Comparison of ENCODE assay signal across 1 cellular context in the genomic region with DNA sequence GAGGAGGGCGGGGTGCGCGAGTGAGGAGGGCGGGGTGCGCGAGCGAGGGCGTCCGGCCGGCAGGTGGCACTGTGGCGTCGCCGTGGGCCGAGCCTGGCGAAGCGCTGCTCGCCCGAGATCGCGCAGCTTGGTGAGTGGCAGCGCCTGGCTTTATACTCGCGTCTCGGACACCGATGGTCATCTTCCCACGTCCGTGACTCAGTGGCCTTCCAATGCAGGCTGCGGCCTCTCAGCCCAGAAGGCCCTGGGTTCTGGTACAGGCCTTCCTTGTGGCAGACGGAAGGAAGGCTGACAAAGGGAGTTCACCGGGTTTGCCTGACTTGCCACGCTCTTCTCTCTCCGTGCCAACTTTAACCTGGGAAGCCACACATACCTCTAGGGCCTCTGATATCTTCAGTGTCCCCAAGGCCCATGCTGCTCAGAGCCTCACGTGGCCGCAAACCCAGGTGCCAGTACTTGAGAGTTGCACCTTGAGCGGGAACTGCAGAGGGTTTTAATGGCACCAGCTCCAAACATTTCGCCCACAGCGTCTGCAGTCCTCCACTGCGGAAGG.
TF ChIP-seq lines count a peak whose summit lies in the region.

No MANE protein-coding gene starts in this region.

TF ChIP-seq in HEK293, 187 proteins besides CTCF, POLR2A, EP300 and RAD21 (continued from another document):
- TF ChIP-seq, protein P1, sequence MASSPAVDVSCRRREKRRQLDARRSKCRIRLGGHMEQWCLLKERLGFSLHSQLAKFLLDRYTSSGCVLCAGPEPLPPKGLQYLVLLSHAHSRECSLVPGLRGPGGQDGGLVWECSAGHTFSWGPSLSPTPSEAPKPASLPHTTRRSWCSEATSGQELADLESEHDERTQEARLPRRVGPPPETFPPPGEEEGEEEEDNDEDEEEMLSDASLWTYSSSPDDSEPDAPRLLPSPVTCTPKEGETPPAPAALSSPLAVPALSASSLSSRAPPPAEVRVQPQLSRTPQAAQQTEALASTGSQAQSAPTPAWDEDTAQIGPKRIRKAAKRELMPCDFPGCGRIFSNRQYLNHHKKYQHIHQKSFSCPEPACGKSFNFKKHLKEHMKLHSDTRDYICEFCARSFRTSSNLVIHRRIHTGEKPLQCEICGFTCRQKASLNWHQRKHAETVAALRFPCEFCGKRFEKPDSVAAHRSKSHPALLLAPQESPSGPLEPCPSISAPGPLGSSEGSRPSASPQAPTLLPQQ (tag by site-specific recombination; IDR thresholded peaks at IDR 0.05) = no peak
- TF ChIP-seq OVOL3 (tag by site-specific recombination; IDR thresholded peaks at IDR 0.05) (no peak), ZNF341 (tag by site-specific recombination; IDR thresholded peaks at IDR 0.05; ENCODE audit: low read depth) (no peak), ZNF221 (tag by site-specific recombination; IDR thresholded peaks at IDR 0.05; ENCODE audit: borderline replicate concordance) (no peak), ZBTB20 (tag by site-specific recombination; IDR thresholded peaks at IDR 0.05) (no peak), ZNF23 (tag by site-specific recombination; IDR thresholded peaks at IDR 0.05; ENCODE audit: borderline replicate concordance) (no peak), ZNF24 (tag by site-specific recombination; IDR thresholded peaks at IDR 0.05) (no peak), PRDM1 (tag by site-specific recombination; IDR thresholded peaks at IDR 0.05) (no peak), ZNF837 (tag by site-specific recombination; IDR thresholded peaks at IDR 0.05) (no peak), ZNF404 (tag by site-specific recombination; IDR thresholded peaks at IDR 0.05) (no peak), SP3 (tag by site-specific recombination; IDR thresholded peaks at IDR 0.05) (0 out of 2 replicates have a peak, but pooled peaks have one; percentile 16), BCL11B (tag by site-specific recombination; IDR thresholded peaks at IDR 0.05; ENCODE audit: low read depth) (no peak), KLF1 (tag by site-specific recombination; IDR thresholded peaks at IDR 0.05) (peak; percentile 71), ZNF510 (tag by site-specific recombination; IDR thresholded peaks at IDR 0.05; ENCODE audit: insufficient replicate concordance) (no peak), ZNF792 (tag by site-specific recombination; IDR thresholded peaks at IDR 0.05) (no peak), ZNF114 (tag by site-specific recombination; IDR thresholded peaks at IDR 0.05) (no peak), MYNN (tag by site-specific recombination; IDR thresholded peaks at IDR 0.05; ENCODE audit: borderline replicate concordance) (no peak), GLIS1 (tag by site-specific recombination; IDR thresholded peaks at IDR 0.05) (no peak), ZNF302 (tag by site-specific recombination; IDR thresholded peaks at IDR 0.05; ENCODE audit: low read depth) (no peak), ZNF311 (tag by site-specific recombination; IDR thresholded peaks at IDR 0.05; ENCODE audit: borderline replicate concordance) (no peak), MZF1 (tag by site-specific recombination; IDR thresholded peaks at IDR 0.05; ENCODE audit: borderline replicate concordance) (no peak), ZNF501 (tag by site-specific recombination; IDR thresholded peaks at IDR 0.05) (no peak), ZNF677 (tag by site-specific recombination; IDR thresholded peaks at IDR 0.05) (no peak), ZNF148 (tag by site-specific recombination; IDR thresholded peaks at IDR 0.05; ENCODE audit: borderline replicate concordance) (no peak), ZNF585B (tag by site-specific recombination; IDR thresholded peaks at IDR 0.05) (no peak), ZNF280D (tag by site-specific recombination; IDR thresholded peaks at IDR 0.05) (no peak), ZNF214 (tag by site-specific recombination; IDR thresholded peaks at IDR 0.05; ENCODE audit: borderline replicate concordance) (no peak), GLI2 (tag by site-specific recombination; IDR thresholded peaks at IDR 0.05; ENCODE audit: borderline replicate concordance, low read depth) (no peak), SP2 (tag by site-specific recombination; IDR thresholded peaks at IDR 0.05) (no peak), KLF16 (tag by site-specific recombination; IDR thresholded peaks at IDR 0.05) (0 out of 2 replicates have a peak, but pooled peaks have one; percentile 25), ZSCAN30 (tag by site-specific recombination; IDR thresholded peaks at IDR 0.05) (no peak), GFI1B (tag by site-specific recombination; IDR thresholded peaks at IDR 0.05) (no peak), ZNF140 (tag by site-specific recombination; IDR thresholded peaks at IDR 0.05) (no peak), HOXA7 (CRISPR knock-in tag; IDR thresholded peaks at IDR 0.05; ENCODE audit: borderline replicate concordance) (no peak), ZFHX2 (tag by site-specific recombination; conservative IDR thresholded peaks at IDR 0.05) (no peak; the same call in 1 of the 2 replicates), ZNF292 (tag by site-specific recombination; IDR thresholded peaks at IDR 0.05; ENCODE audit: borderline replicate concordance, low read depth) (no peak), EGR2 (tag by site-specific recombination; IDR thresholded peaks at IDR 0.05; ENCODE audit: low read depth) (no peak), ZNF48 (tag by site-specific recombination; IDR thresholded peaks at IDR 0.05) (no peak), ZNF248 (tag by site-specific recombination; IDR thresholded peaks at IDR 0.05) (no peak)
- TF ChIP-seq, protein P2, sequence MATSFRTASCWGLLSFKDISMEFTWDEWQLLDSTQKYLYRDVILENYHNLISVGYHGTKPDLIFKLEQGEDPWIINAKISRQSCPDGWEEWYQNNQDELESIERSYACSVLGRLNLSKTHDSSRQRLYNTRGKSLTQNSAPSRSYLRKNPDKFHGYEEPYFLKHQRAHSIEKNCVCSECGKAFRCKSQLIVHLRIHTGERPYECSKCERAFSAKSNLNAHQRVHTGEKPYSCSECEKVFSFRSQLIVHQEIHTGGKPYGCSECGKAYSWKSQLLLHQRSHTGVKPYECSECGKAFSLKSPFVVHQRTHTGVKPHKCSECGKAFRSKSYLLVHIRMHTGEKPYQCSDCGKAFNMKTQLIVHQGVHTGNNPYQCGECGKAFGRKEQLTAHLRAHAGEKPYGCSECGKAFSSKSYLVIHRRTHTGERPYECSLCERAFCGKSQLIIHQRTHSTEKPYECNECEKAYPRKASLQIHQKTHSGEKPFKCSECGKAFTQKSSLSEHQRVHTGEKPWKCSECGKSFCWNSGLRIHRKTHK (tag by site-specific recombination; IDR thresholded peaks at IDR 0.05) = no peak
- TF ChIP-seq, protein P3, sequence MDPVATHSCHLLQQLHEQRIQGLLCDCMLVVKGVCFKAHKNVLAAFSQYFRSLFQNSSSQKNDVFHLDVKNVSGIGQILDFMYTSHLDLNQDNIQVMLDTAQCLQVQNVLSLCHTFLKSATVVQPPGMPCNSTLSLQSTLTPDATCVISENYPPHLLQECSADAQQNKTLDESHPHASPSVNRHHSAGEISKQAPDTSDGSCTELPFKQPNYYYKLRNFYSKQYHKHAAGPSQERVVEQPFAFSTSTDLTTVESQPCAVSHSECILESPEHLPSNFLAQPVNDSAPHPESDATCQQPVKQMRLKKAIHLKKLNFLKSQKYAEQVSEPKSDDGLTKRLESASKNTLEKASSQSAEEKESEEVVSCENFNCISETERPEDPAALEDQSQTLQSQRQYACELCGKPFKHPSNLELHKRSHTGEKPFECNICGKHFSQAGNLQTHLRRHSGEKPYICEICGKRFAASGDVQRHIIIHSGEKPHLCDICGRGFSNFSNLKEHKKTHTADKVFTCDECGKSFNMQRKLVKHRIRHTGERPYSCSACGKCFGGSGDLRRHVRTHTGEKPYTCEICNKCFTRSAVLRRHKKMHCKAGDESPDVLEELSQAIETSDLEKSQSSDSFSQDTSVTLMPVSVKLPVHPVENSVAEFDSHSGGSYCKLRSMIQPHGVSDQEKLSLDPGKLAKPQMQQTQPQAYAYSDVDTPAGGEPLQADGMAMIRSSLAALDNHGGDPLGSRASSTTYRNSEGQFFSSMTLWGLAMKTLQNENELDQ (tag by site-specific recombination; IDR thresholded peaks at IDR 0.05; ENCODE audit: low read depth) = no peak
- TF ChIP-seq, protein P4, sequence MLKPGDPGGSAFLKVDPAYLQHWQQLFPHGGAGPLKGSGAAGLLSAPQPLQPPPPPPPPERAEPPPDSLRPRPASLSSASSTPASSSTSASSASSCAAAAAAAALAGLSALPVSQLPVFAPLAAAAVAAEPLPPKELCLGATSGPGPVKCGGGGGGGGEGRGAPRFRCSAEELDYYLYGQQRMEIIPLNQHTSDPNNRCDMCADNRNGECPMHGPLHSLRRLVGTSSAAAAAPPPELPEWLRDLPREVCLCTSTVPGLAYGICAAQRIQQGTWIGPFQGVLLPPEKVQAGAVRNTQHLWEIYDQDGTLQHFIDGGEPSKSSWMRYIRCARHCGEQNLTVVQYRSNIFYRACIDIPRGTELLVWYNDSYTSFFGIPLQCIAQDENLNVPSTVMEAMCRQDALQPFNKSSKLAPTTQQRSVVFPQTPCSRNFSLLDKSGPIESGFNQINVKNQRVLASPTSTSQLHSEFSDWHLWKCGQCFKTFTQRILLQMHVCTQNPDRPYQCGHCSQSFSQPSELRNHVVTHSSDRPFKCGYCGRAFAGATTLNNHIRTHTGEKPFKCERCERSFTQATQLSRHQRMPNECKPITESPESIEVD (tag by site-specific recombination; IDR thresholded peaks at IDR 0.05) = no peak
- TF ChIP-seq, protein P5, sequence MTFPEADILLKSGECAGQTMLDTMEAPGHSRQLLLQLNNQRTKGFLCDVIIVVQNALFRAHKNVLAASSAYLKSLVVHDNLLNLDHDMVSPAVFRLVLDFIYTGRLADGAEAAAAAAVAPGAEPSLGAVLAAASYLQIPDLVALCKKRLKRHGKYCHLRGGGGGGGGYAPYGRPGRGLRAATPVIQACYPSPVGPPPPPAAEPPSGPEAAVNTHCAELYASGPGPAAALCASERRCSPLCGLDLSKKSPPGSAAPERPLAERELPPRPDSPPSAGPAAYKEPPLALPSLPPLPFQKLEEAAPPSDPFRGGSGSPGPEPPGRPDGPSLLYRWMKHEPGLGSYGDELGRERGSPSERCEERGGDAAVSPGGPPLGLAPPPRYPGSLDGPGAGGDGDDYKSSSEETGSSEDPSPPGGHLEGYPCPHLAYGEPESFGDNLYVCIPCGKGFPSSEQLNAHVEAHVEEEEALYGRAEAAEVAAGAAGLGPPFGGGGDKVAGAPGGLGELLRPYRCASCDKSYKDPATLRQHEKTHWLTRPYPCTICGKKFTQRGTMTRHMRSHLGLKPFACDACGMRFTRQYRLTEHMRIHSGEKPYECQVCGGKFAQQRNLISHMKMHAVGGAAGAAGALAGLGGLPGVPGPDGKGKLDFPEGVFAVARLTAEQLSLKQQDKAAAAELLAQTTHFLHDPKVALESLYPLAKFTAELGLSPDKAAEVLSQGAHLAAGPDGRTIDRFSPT (tag by site-specific recombination; IDR thresholded peaks at IDR 0.05) = 0 out of 2 replicates have a peak, but pooled peaks have one; percentile 27
- TF ChIP-seq, protein P6, sequence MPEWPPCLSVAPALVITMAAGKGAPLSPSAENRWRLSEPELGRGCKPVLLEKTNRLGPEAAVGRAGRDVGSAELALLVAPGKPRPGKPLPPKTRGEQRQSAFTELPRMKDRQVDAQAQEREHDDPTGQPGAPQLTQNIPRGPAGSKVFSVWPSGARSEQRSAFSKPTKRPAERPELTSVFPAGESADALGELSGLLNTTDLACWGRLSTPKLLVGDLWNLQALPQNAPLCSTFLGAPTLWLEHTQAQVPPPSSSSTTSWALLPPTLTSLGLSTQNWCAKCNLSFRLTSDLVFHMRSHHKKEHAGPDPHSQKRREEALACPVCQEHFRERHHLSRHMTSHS (tag by site-specific recombination; IDR thresholded peaks at IDR 0.05) = no peak
- TF ChIP-seq, protein P7, sequence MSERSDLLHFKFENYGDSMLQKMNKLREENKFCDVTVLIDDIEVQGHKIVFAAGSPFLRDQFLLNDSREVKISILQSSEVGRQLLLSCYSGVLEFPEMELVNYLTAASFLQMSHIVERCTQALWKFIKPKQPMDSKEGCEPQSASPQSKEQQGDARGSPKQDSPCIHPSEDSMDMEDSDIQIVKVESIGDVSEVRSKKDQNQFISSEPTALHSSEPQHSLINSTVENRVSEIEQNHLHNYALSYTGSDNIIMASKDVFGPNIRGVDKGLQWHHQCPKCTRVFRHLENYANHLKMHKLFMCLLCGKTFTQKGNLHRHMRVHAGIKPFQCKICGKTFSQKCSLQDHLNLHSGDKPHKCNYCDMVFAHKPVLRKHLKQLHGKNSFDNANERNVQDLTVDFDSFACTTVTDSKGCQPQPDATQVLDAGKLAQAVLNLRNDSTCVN (tag by site-specific recombination; optimal IDR thresholded peaks at IDR 0.05) = peak; percentile 63
TF ChIP-seq in HEK293: peak in this region for 7.
